ENCODE assay signal across 8 cellular contexts in the genomic region with DNA sequence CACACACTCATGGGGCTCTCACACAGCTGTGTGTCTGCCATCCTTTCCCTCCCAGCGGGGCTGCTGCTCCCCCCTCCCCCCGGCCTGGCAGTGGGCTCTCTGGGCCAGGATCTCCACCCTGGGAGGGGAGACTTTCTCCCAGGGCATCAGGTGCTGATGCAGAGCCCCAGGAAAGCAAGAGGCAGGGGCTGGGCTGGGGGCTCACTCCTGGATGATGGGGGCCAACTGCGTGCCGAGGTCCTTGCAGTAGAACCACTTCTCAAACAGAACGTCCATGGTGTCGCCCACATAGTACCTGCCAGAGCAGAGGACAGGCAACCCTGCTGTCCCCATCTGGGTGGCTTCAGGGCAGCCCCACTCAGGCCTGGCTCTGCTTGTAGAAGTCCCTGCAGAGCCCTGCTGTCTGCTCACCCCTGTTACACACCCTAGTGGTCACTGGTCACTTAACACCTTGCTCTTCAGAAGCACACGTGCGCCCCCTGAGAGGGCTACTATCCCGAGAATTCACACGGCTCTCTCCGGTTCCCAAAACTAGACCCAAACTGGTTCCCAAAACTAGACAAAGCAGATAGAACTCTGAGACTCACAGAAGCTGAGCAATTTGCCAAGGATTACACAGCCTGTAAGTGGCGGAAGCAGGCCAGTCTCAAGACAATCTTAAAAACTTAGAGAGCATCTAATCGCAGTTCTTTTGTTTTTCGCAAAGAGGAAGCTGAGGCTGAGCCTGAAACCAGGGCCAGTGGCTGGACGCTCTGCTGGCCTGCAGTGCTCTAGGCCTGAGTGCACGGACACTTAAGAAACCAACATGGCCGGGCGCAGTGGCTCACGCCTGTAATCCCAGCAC. TPM values are rescaled to one million over a fixed set of nuclear protein-coding genes. Genes with fewer than 3 reads are reported as not detected.
DNase-seq lines count a peak whose midpoint lies in the region; ATAC-seq and TF ChIP-seq lines count a peak whose summit lies in the region.

No MANE protein-coding gene starts in this region.

- H3K27ac ChIP-seq in RWPE1, result no peak overlapping the region

- no peak overlapping the region for H3K4me3 ChIP-seq in fibroblast of mammary gland (ENCODE audit: control insufficient read depth, low read depth, low read length)

- H3K27me3 Mint-ChIP-seq in activated CD4-positive, alpha-beta T cell treated with anti-CD3 and anti-CD28 coated beads for 36 hours, result no peaks in the 10 kb centered on the region
- H3K27me3 Mint-ChIP-seq in osteocyte (ENCODE audit: unreplicated experiment), result no peaks in the 10 kb centered on the region

- POLR2A ChIA-PET in activated CD4-positive, alpha-beta T cell treated with anti-CD3 and anti-CD28 coated beads for 36 hours (lab: Charles Lee), result interaction anchor here (0.7 kb wide), 1 partner anchor 177 kb away, joined by 3 read pairs; no protein-coding TSS in a partner anchor
- POLR2A ChIA-PET in RWPE1 (lab: Yijun Ruan, JAX; ENCODE audit: low non-redundant PET), result no interaction called here

- H3K27ac Mint-ChIP-seq in activated CD4-positive, alpha-beta T cell treated with anti-CD3 and anti-CD28 coated beads for 36 hours, result no peak overlapping the region
- no peak overlapping the region for H3K27ac Mint-ChIP-seq in osteocyte (ENCODE audit: unreplicated experiment)

- no peaks in the 10 kb centered on the region for H3K9me3 Mint-ChIP-seq in activated CD4-positive, alpha-beta T cell treated with anti-CD3 and anti-CD28 coated beads for 36 hours (ENCODE audit: low read depth)
- no peaks in the 10 kb centered on the region for H3K9me3 Mint-ChIP-seq in osteocyte (ENCODE audit: unreplicated experiment)

- intact Hi-C loops in activated CD4-positive, alpha-beta T cell treated with anti-CD3 and anti-CD28 coated beads for 36 hours (cut with DNase I, micrococcal nuclease), result no loop called here

- ATAC-seq in activated CD4-positive, alpha-beta T cell treated with anti-CD3 and anti-CD28 coated beads for 36 hours, result peak; percentile 68
- ATAC-seq in HG03442 (IDR thresholded peaks at IDR 0.05; ENCODE audit: unreplicated experiment), result peak; percentile 57
- no peak for ATAC-seq in HG03378 (IDR thresholded peaks at IDR 0.05; ENCODE audit: unreplicated experiment)

- no peak overlapping the region for H3K4me3 Mint-ChIP-seq in activated CD4-positive, alpha-beta T cell treated with anti-CD3 and anti-CD28 coated beads for 36 hours
- no peak overlapping the region for H3K4me3 Mint-ChIP-seq in osteocyte (ENCODE audit: unreplicated experiment)

- TF ChIP-seq CTCF in RWPE1 (conservative IDR thresholded peaks at IDR 0.05; ENCODE audit: low read depth) (no peak), fibroblast of mammary gland (conservative IDR thresholded peaks at IDR 0.05; ENCODE audit: control insufficient read depth, insufficient read depth, low read depth, low read length) (peak; percentile 49), osteocyte (IDR thresholded peaks at IDR 0.05) (peak; percentile 46)

- H3K4me1 Mint-ChIP-seq in activated CD4-positive, alpha-beta T cell treated with anti-CD3 and anti-CD28 coated beads for 36 hours, result peaks cover 6% of the 10 kb centered on the region
- H3K4me1 Mint-ChIP-seq in osteocyte (ENCODE audit: unreplicated experiment), result no peaks in the 10 kb centered on the region

- H3K36me3 Mint-ChIP-seq in activated CD4-positive, alpha-beta T cell treated with anti-CD3 and anti-CD28 coated beads for 36 hours (ENCODE audit: low read depth), result no peaks in the 10 kb centered on the region
- H3K36me3 Mint-ChIP-seq in osteocyte (ENCODE audit: unreplicated experiment), result no peaks in the 10 kb centered on the region

- CTCF ChIA-PET in activated CD4-positive, alpha-beta T cell treated with anti-CD3 and anti-CD28 coated beads for 36 hours (lab: Charles Lee), result no interaction called here
- CTCF ChIA-PET in RWPE1 (lab: Yijun Ruan, JAX), result no interaction called here

- DNase-seq in activated CD4-positive, alpha-beta T cell treated with anti-CD3 and anti-CD28 coated beads for 36 hours, result peak; percentile 27
- no peak for DNase-seq in activated CD4-positive, alpha-beta T cell treated with anti-CD3 and anti-CD28 coated beads, Interleukin-2, amount 50 U/mL, for 4 hours
- DNase-seq in RWPE1 (ENCODE audit: low spot score), result peak; percentile 26
- peak; percentile 56 for DNase-seq in fibroblast of mammary gland (ENCODE audit: low read depth)
- DNase-seq in osteocyte (ENCODE audit: extremely low spot score, unreplicated experiment), result no peak
- DNase-seq in GDM1 (lab: John Stamatoyannopoulos, UW), result no peak

RNA-seq across cellular contexts. Expression of a gene that starts 6.6 kb away (rescaled TPM):
- total RNA-seq in activated CD4-positive, alpha-beta T cell treated with anti-CD3 and anti-CD28 coated beads for 36 hours, result under 1 TPM; 0.14 to 0.23 TPM
- total RNA-seq in osteocyte, result not detected in 2 replicates

RNA-seq across cellular contexts. Expression of a gene that starts 21.9 kb away (rescaled TPM):
- total RNA-seq in activated CD4-positive, alpha-beta T cell treated with anti-CD3 and anti-CD28 coated beads for 36 hours, result 1 to 10 TPM in 1 of 2 experiments, under 1 TPM in 1; 0.86 to 1.2 TPM
- total RNA-seq in osteocyte, result 0.73 and 1.1 TPM in 2 replicates

Comparison
In these comparisons a context has a peak if more than half of its experiments do, and no peak if none do; other contexts are left out.
1. DNase-seq: peak in activated CD4-positive, alpha-beta T cell treated with anti-CD3 and anti-CD28 coated beads for 36 hours (single experiment), RWPE1 (single experiment) and fibroblast of mammary gland (single experiment); none in activated CD4-positive, alpha-beta T cell treated with anti-CD3 and anti-CD28 coated beads, Interleukin-2, amount 50 U/mL, for 4 hours (0 of 2), osteocyte (single experiment) and GDM1 (single experiment).